In the genomic region with DNA sequence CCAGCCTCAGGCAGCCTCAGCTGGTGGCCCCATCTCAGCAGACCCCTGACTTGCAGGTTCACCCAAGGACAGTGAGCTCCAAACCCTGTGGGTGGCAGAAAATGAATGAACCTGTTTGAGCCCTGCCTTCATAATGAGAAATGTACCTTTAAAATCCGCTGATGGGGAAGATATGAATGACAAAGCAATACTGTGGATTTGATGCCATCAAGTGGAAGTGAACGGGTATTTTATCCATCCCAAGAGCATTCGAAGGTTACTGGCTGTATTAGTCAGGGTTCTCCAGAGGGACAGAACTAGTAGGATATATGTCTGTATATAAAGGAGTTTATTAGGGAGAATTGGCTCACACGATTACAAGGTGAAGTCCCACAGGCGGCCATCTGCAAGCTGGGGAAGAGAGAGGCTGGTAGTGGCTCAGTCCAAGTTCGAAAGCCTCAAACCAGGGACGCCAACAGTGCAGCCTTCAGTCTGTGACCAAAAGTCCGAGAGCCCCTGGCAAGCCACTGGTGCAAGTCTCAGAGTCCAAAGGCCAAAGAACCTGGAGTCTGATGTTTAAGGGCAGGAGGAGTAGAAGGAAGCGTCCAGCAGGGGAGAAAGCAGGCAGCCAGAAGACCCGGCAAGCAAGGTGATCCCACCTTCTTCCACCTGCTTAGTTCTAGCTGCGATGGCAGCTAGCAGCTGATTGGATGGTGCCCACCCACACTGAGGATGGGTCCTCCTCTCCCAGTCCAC, we compare ENCODE assay signal across 11 cellular contexts. TPM values are rescaled to one million over a fixed set of nuclear protein-coding genes. Genes with fewer than 3 reads are reported as not detected.
A peak's percentile ranks its signal among the peaks of the same experiment; 100 is the strongest.
DNase-seq lines count a peak whose midpoint lies in the region; FAIRE-seq and TF ChIP-seq lines count a peak whose summit lies in the region.
"Had no signal": no experiment of that assay in that cellular context is flagged by ENCODE, and none has a peak within 500 bp of the region (broad histone marks: within the 10 kb centered on the region; RNA-seq: fewer than 3 reads in every experiment).

No MANE protein-coding gene starts in this region.

- BruUV-seq in PC-9 (replicated peaks; lab: Mats Ljungman, UMichigan): no TSS peak

- H3K9me2 ChIP-seq in PC-9 (ENCODE audit: insufficient read depth): no peaks in the 10 kb centered on the region

- H3K9me3 Mint-ChIP-seq in activated CD4-positive, alpha-beta T cell treated with anti-CD3 and anti-CD28 coated beads, Interleukin-2, amount 10 ng/mL, durations not matched to agents 7 days and 5 days: no peaks in the 10 kb centered on the region
- no peaks in the 10 kb centered on the region for H3K9me3 Mint-ChIP-seq in neural progenitor cell

- POLR2A ChIA-PET in activated CD4-positive, alpha-beta T cell treated with anti-CD3 and anti-CD28 coated beads, Interleukin-2, amount 10 ng/mL, durations not matched to agents 7 days and 5 days (lab: Charles Lee): no interaction called here
- POLR2A ChIA-PET in PC-9 (lab: Charles Lee; ENCODE audit: unreplicated experiment): interaction anchor here (0.6 kb wide), 1 partner anchor 143 kb away, joined by 3 read pairs; no protein-coding TSS in a partner anchor

- no peak overlapping the region for H3K9ac ChIP-seq in neural progenitor cell

- peaks cover 84% of the 10 kb centered on the region for H3K4me1 Mint-ChIP-seq in activated CD4-positive, alpha-beta T cell treated with anti-CD3 and anti-CD28 coated beads, Interleukin-2, amount 10 ng/mL, durations not matched to agents 7 days and 5 days
- peaks cover 41% of the 10 kb centered on the region for H3K4me1 Mint-ChIP-seq in neural progenitor cell

- intact Hi-C loops in PC-9 (cut with micrococcal nuclease; ENCODE audit: unreplicated experiment): loop anchor here (1.0 kb wide), 1 partner anchor 55 kb away; no protein-coding TSS in a partner anchor

- no peak for DNase-seq in activated CD4-positive, alpha-beta T cell treated with anti-CD3 and anti-CD28 coated beads, Interleukin-2, amount 10 ng/mL, durations not matched to agents 7 days and 5 days
- no peak for DNase-seq in activated CD4-positive, alpha-beta T cell treated with anti-CD3 and anti-CD28 coated beads for 48 hours
- DNase-seq in PC-9 (peak in 1 of 2 experiments; percentile 50), bronchial epithelial cell (ENCODE audit: low read depth) (no peak), neural progenitor cell (ENCODE audit: low spot score) (no peak), NCI-H187 (lab: John Stamatoyannopoulos, UW) (no peak), GM20000 (ENCODE audit: low spot score) (no peak), occipital lobe (lab: John Stamatoyannopoulos, UW) (no peak)
- DNase-seq: NCI-H2081, SHP77 had no signal

- no peaks in the 10 kb centered on the region for H4K20me1 ChIP-seq in PC-9 (ENCODE audit: insufficient read depth)
- H4K20me1 ChIP-seq in neural progenitor cell (ENCODE audit: low read depth): no peaks in the 10 kb centered on the region

- H3K4me2 ChIP-seq in PC-9: no peak overlapping the region
- H3K4me2 ChIP-seq in neural progenitor cell: no peak overlapping the region

- TF ChIP-seq CTCF in PC-9 (conservative IDR thresholded peaks at IDR 0.05): peak; percentile 51; the same call in 1 of the 2 replicates
- no peak for TF ChIP-seq CTCF in bronchial epithelial cell (IDR thresholded peaks at IDR 0.05; ENCODE audit: insufficient read depth, low read length, severe bottlenecking)
- TF ChIP-seq CTCF in neural progenitor cell (IDR thresholded peaks at IDR 0.05): no peak
- no peak for TF ChIP-seq CTCF in GM20000 (IDR thresholded peaks at IDR 0.05; ENCODE audit: extremely low read depth, missing control alignments)

- peak overlapping the region; percentile 79 for H3K4me3 Mint-ChIP-seq in activated CD4-positive, alpha-beta T cell treated with anti-CD3 and anti-CD28 coated beads, Interleukin-2, amount 10 ng/mL, durations not matched to agents 7 days and 5 days
- H3K4me3 Mint-ChIP-seq in neural progenitor cell: no peak overlapping the region

- H3K4me1 ChIP-seq in PC-9 (replicated peaks; ENCODE audit: insufficient read depth) (no peaks in the 10 kb centered on the region), neural progenitor cell (peaks cover 18% of the 10 kb centered on the region)

- no peak overlapping the region for H2AFZ ChIP-seq in PC-9
- no peak overlapping the region for H2AFZ ChIP-seq in neural progenitor cell (replicated peaks)

- H3F3A ChIP-seq in PC-9 (ENCODE audit: insufficient read depth, low read depth): no peaks in the 10 kb centered on the region
- no peaks in the 10 kb centered on the region for H3F3A ChIP-seq in neural progenitor cell (ENCODE audit: low read depth)

- H3K4me3 ChIP-seq in PC-9: no peak overlapping the region
- H3K4me3 ChIP-seq in bronchial epithelial cell (ENCODE audit: low read depth, low read length): no peak overlapping the region
- H3K4me3 ChIP-seq in neural progenitor cell: no peak overlapping the region

- H3K36me3 Mint-ChIP-seq in activated CD4-positive, alpha-beta T cell treated with anti-CD3 and anti-CD28 coated beads, Interleukin-2, amount 10 ng/mL, durations not matched to agents 7 days and 5 days (ENCODE audit: low read depth): peaks cover 7% of the 10 kb centered on the region
- no peaks in the 10 kb centered on the region for H3K36me3 Mint-ChIP-seq in neural progenitor cell

- no peaks in the 10 kb centered on the region for H3K27me3 Mint-ChIP-seq in activated CD4-positive, alpha-beta T cell treated with anti-CD3 and anti-CD28 coated beads, Interleukin-2, amount 10 ng/mL, durations not matched to agents 7 days and 5 days
- H3K27me3 Mint-ChIP-seq in neural progenitor cell (ENCODE audit: insufficient read depth, low read depth): peaks cover 8% of the 10 kb centered on the region

- peak overlapping the region; percentile 97 for H3K27ac Mint-ChIP-seq in activated CD4-positive, alpha-beta T cell treated with anti-CD3 and anti-CD28 coated beads, Interleukin-2, amount 10 ng/mL, durations not matched to agents 7 days and 5 days
- H3K27ac Mint-ChIP-seq in neural progenitor cell: peak overlapping the region; percentile 44

- no peaks in the 10 kb centered on the region for H3K9me3 ChIP-seq in PC-9 (ENCODE audit: insufficient read depth, low read depth)
- H3K9me3 ChIP-seq in neural progenitor cell (ENCODE audit: low read depth): no peaks in the 10 kb centered on the region

- H3K79me2 ChIP-seq in PC-9 (ENCODE audit: low read depth) (no peaks in the 10 kb centered on the region), neural progenitor cell (ENCODE audit: low read depth) (no peaks in the 10 kb centered on the region)

- CTCF ChIA-PET in activated CD4-positive, alpha-beta T cell treated with anti-CD3 and anti-CD28 coated beads, Interleukin-2, amount 10 ng/mL, durations not matched to agents 7 days and 5 days (lab: Charles Lee): interaction anchor here (0.8 to 5.1 kb wide), 6 partner anchors 11 to 199 kb away, joined by 3 to 26 read pairs (median 3); no protein-coding TSS in a partner anchor
- CTCF ChIA-PET in PC-9 (lab: Charles Lee): interaction anchor here (0.7 kb wide), 1 partner anchor 168 kb away, joined by 5 read pairs; no protein-coding TSS in a partner anchor

- H3K36me3 ChIP-seq in PC-9 (ENCODE audit: low read depth) (no peaks in the 10 kb centered on the region), bronchial epithelial cell (ENCODE audit: control insufficient read depth, insufficient read depth, low read length) (no peaks in the 10 kb centered on the region), neural progenitor cell (no peaks in the 10 kb centered on the region)

- peak; percentile 47 for FAIRE-seq in bronchial epithelial cell (lab: Jason Lieb, UNC)
- FAIRE-seq: colon had no signal

- H3K27ac ChIP-seq in PC-9 (no peak overlapping the region), neural progenitor cell (no peak overlapping the region)

- H3K27me3 ChIP-seq in PC-9 (ENCODE audit: insufficient read depth, low read depth) (no peaks in the 10 kb centered on the region), bronchial epithelial cell (ENCODE audit: control insufficient read depth, insufficient read depth, low read length) (no peaks in the 10 kb centered on the region), neural progenitor cell (no peaks in the 10 kb centered on the region)

RNA-seq across cellular contexts. Expression of a gene that starts 32.1 kb away (rescaled TPM):
- 1 to 10 TPM; 3.7 to 5.0 TPM for total RNA-seq in activated CD4-positive, alpha-beta T cell treated with anti-CD3 and anti-CD28 coated beads, Interleukin-2, amount 10 ng/mL, durations not matched to agents 7 days and 5 days
- 0.44 and 0.45 TPM in 2 replicates for total RNA-seq in PC-9 (2021)
- under 0.01 TPM in 1 of 2 replicates, not detected in the other for total RNA-seq in bronchial epithelial cell
- 0.04 and 0.62 TPM in 2 replicates for total RNA-seq in neural progenitor cell (ENCODE audit: low replicate concordance)
- total RNA-seq in occipital lobe: under 0.01 TPM
